ENCODE assay signal across 8 cellular contexts in the genomic region with DNA sequence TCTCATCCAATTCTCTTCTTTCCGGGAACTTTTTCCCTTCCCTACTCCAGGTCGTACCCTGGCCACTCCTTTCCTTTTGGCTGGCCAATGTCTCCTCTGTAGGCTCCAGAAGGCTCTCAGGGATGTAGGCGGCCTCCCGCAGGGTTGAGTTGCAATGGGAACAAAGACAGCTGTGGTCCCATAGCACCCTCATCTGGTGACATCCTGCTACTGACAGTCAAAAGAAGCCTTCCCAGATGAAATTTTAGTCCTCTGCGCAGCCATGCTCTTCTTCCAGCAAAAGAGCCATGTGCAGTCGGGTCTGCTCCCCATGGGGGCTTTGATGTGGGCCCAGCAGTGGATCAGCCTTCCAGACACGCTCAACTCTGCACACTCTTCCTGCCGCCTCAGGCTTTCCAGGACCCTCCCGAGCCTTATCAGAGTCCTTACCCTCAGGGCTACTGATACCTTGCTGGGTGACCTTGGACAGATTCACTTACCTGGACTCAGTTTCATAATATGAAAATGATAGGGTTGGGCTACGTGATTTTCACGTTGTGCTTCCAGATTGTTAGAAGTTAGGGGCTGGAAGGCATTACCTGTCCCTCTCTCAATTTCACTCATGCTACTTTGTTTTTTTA. TPM values are rescaled to one million over a fixed set of nuclear protein-coding genes. Genes with fewer than 3 reads are reported as not detected.
A peak's percentile ranks its signal among the peaks of the same experiment; 100 is the strongest.
DNase-seq lines count a peak whose midpoint lies in the region; ATAC-seq and TF ChIP-seq lines count a peak whose summit lies in the region.

No MANE protein-coding gene starts in this region.

- RAD21 ChIA-PET in HCT116 (lab: Charles Lee; ENCODE audit: low non-redundant PET in 1 of 2, low total read pairs in 2 of 2, uncharacterized antibody in 2 of 2, unreplicated experiment in 2 of 2) = no interaction called here

- H3K9me2 ChIP-seq in HCT116 (ENCODE audit: insufficient read depth) = no peaks in the 10 kb centered on the region

- peak; percentile 85 for ATAC-seq in HCT116
- no peak for ATAC-seq in HG02642 (IDR thresholded peaks at IDR 0.05; ENCODE audit: poor library complexity, unreplicated experiment)

- intact Hi-C loops in HCT116 (cut with micrococcal nuclease) = no loop called here

- CTCF ChIA-PET in HCT116 (lab: Charles Lee) = interaction anchor here (0.5 to 3.2 kb wide), 5 partner anchors 9 to 1209 kb away, joined by 3 to 18 read pairs (median 3); no protein-coding TSS in a partner anchor

- H3K4me3 ChIP-seq in HCT116 (replicated peaks in 1 of 2; ENCODE audit: low read depth in 1 of 2, low read length in 2 of 2) = no peak overlapping the region
- H3K4me3 ChIP-seq in OCI-LY3 (ENCODE audit: low read length) = no peak overlapping the region
- no peak overlapping the region for H3K4me3 ChIP-seq in adipocyte (ENCODE audit: low read length)

- H3K4me1 ChIP-seq in HCT116 (ENCODE audit: control insufficient read depth in 1 of 2, insufficient read depth in 2 of 2, low read length in 2 of 2) (no peaks in the 10 kb centered on the region), OCI-LY3 (ENCODE audit: low read length) (peaks cover 31% of the 10 kb centered on the region), adipocyte (ENCODE audit: control insufficient read depth, insufficient read depth, low read length) (no peaks in the 10 kb centered on the region)

- no peak for TF ChIP-seq POLR2A in HCT116 (IDR thresholded peaks at IDR 0.05; ENCODE audit: borderline replicate concordance, extremely low read depth, insufficient read depth, insufficient read length)

- BruUV-seq in HCT116 (replicated peaks; lab: Mats Ljungman, UMichigan) = TSS peak; percentile 55

- no peak overlapping the region for H2AFZ ChIP-seq in HCT116 (ENCODE audit: low read depth, low read length, poor library complexity, severe bottlenecking)
- H2AFZ ChIP-seq in OCI-LY3 (ENCODE audit: low read depth, low read length) = no peak overlapping the region

- H3K9ac ChIP-seq in HCT116 (ENCODE audit: low read length) = no peak overlapping the region
- no peak overlapping the region; the same call in 1 of the 2 replicates for H3K9ac ChIP-seq in OCI-LY3 (ENCODE audit: low read length)
- H3K9ac ChIP-seq in adipocyte (ENCODE audit: low read length) = no peak overlapping the region

- H3K79me2 ChIP-seq in HCT116 (ENCODE audit: insufficient read depth, low read length) (no peaks in the 10 kb centered on the region), OCI-LY3 (ENCODE audit: low read length) (no peaks in the 10 kb centered on the region)

- H3K9me3 ChIP-seq in HCT116 (ENCODE audit: control insufficient read depth in 1 of 2, insufficient read depth in 1 of 2, low read depth in 1 of 2, low read length in 2 of 2) (no peaks in the 10 kb centered on the region), OCI-LY3 (ENCODE audit: insufficient read depth, low read length) (no peaks in the 10 kb centered on the region), adipocyte (ENCODE audit: control insufficient read depth, low read length) (no peaks in the 10 kb centered on the region)

- no peak overlapping the region for H3K4me2 ChIP-seq in HCT116 (ENCODE audit: low read length)
- H3K4me2 ChIP-seq in OCI-LY3 (ENCODE audit: low read length) = no peak overlapping the region

- H3K27me3 ChIP-seq in HCT116 (ENCODE audit: insufficient read depth, low read length) (no peaks in the 10 kb centered on the region), OCI-LY3 (ENCODE audit: low read depth, low read length) (no peaks in the 10 kb centered on the region), adipocyte (replicated peaks; ENCODE audit: control insufficient read depth, insufficient read depth, low read length) (peaks cover 5% of the 10 kb centered on the region)

- POLR2A ChIA-PET in HCT116 (lab: Charles Lee) = no interaction called here

- DNase-seq in COLO668 (lab: John Stamatoyannopoulos, UW; ENCODE audit: unreplicated experiment) = peak; percentile 13
- DNase-seq in HCT116 (ENCODE audit: low read depth, low spot score) = peak; percentile 27
- DNase-seq in adipocyte (ENCODE audit: low read depth) = peak; percentile 72
- peak; percentile 71 for DNase-seq in iPS DF 19.7 (ENCODE audit: low read depth, low spot score)
- DNase-seq in smooth muscle cell of the brain vasculature (ENCODE audit: low read depth, low spot score) = peak; percentile 40
- DNase-seq in activated CD4-positive, CD25-positive, alpha-beta regulatory T cell treated with anti-CD3 and anti-CD28 coated beads, Interleukin-2, amount 50 U/mL, for 72 hours = no peak

- peak; percentile 87 for TF ChIP-seq RAD21 in HCT116 (IDR thresholded peaks at IDR 0.05; ENCODE audit: low read depth)

- TF ChIP-seq CTCF in HCT116 (IDR thresholded peaks at IDR 0.05 in 2 of 3, conservative IDR thresholded peaks at IDR 0.05 in 1 of 3; ENCODE audit: borderline replicate concordance in 1 of 3, insufficient read depth in 1 of 3, low read depth in 2 of 3, low read length in 2 of 3) (peak; percentile 61 to 85 (median 83)), OCI-LY3 (IDR thresholded peaks at IDR 0.05; ENCODE audit: low read depth, low read length) (peak; percentile 85)

- H4K20me1 ChIP-seq in HCT116 (ENCODE audit: insufficient read depth) (no peaks in the 10 kb centered on the region), OCI-LY3 (ENCODE audit: insufficient read depth, low read length) (no peaks in the 10 kb centered on the region)

- H3K27ac ChIP-seq in HCT116 (ENCODE audit: low read depth, low read length) (no peak overlapping the region), OCI-LY3 (ENCODE audit: low read length) (no peak overlapping the region)

- 0 out of 4 replicates have a peak, but pooled peaks cover 0 to 2% of the 10 kb centered on the region in 2 experiments for H3K36me3 ChIP-seq in HCT116 (ENCODE audit: control insufficient read depth in 1 of 2, insufficient read depth in 2 of 2, low read length in 2 of 2)
- peaks cover 37% of the 10 kb centered on the region for H3K36me3 ChIP-seq in OCI-LY3 (replicated peaks; ENCODE audit: low read depth, low read length)
- no peaks in the 10 kb centered on the region for H3K36me3 ChIP-seq in adipocyte (ENCODE audit: control insufficient read depth, insufficient read depth, low read length, severe bottlenecking)

TF ChIP-seq in HCT116, 20 proteins besides CTCF, POLR2A, EP300 and RAD21:
- TF ChIP-seq SIN3A (IDR thresholded peaks at IDR 0.05; ENCODE audit: low read depth) = no peak
- TF ChIP-seq ELF1 (IDR thresholded peaks at IDR 0.05; ENCODE audit: borderline replicate concordance, low read depth) = no peak
- TF ChIP-seq ATF3 (IDR thresholded peaks at IDR 0.05) = no peak
- no peak for TF ChIP-seq YY1 (IDR thresholded peaks at IDR 0.05; ENCODE audit: extremely low read depth, insufficient replicate concordance, low read depth, low read length)
- TF ChIP-seq, protein P1, sequence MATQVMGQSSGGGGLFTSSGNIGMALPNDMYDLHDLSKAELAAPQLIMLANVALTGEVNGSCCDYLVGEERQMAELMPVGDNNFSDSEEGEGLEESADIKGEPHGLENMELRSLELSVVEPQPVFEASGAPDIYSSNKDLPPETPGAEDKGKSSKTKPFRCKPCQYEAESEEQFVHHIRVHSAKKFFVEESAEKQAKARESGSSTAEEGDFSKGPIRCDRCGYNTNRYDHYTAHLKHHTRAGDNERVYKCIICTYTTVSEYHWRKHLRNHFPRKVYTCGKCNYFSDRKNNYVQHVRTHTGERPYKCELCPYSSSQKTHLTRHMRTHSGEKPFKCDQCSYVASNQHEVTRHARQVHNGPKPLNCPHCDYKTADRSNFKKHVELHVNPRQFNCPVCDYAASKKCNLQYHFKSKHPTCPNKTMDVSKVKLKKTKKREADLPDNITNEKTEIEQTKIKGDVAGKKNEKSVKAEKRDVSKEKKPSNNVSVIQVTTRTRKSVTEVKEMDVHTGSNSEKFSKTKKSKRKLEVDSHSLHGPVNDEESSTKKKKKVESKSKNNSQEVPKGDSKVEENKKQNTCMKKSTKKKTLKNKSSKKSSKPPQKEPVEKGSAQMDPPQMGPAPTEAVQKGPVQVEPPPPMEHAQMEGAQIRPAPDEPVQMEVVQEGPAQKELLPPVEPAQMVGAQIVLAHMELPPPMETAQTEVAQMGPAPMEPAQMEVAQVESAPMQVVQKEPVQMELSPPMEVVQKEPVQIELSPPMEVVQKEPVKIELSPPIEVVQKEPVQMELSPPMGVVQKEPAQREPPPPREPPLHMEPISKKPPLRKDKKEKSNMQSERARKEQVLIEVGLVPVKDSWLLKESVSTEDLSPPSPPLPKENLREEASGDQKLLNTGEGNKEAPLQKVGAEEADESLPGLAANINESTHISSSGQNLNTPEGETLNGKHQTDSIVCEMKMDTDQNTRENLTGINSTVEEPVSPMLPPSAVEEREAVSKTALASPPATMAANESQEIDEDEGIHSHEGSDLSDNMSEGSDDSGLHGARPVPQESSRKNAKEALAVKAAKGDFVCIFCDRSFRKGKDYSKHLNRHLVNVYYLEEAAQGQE (IDR thresholded peaks at IDR 0.05; ENCODE audit: low read depth) = no peak

RNA-seq across cellular contexts. Expression of gene CELA1, which starts 5.5 kb away (rescaled TPM):
- total RNA-seq in HCT116 (2021; ENCODE audit: unreplicated experiment) = not detected
- polyA plus RNA-seq in HCT116 (2012) = not detected in 2 replicates

RNA-seq across cellular contexts. Expression of gene BIN2, which starts 28.0 kb away (rescaled TPM):
- 0.22 TPM for total RNA-seq in HCT116 (2021; ENCODE audit: unreplicated experiment)
- polyA plus RNA-seq in HCT116 (2012) = not detected in 2 replicates

RNA-seq across cellular contexts. Expression of gene GALNT6, which starts 39.2 kb away (rescaled TPM):
- 16.4 TPM for total RNA-seq in HCT116 (2021; ENCODE audit: unreplicated experiment)
- polyA plus RNA-seq in HCT116 (2012) = 8.8 and 11.0 TPM in 2 replicates
